Comparison of ENCODE assay signal across 1 cellular context in genomic region chr4:91325495-91325894, GRCh38.
TF ChIP-seq lines count a peak whose summit lies in the region.

No MANE protein-coding gene starts in this region.

TF ChIP-seq in HepG2, 621 proteins besides CTCF, POLR2A, EP300 and RAD21 (continued from another document):
- TF ChIP-seq, protein P1, sequence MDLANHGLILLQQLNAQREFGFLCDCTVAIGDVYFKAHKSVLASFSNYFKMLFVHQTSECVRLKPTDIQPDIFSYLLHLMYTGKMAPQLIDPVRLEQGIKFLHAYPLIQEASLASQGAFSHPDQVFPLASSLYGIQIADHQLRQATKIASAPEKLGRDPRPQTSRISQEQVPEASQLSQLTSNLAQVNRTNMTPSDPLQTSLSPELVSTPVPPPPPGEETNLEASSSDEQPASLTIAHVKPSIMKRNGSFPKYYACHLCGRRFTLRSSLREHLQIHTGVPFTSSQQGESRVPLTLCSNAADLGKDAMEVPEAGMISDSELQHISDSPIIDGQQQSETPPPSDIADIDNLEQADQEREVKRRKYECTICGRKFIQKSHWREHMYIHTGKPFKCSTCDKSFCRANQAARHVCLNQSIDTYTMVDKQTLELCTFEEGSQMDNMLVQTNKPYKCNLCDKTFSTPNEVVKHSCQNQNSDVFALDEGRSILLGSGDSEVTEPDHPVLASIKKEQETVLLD (CRISPR knock-in tag; IDR thresholded peaks at IDR 0.05; ENCODE audit: low read depth): no peak
- TF ChIP-seq, protein P2, sequence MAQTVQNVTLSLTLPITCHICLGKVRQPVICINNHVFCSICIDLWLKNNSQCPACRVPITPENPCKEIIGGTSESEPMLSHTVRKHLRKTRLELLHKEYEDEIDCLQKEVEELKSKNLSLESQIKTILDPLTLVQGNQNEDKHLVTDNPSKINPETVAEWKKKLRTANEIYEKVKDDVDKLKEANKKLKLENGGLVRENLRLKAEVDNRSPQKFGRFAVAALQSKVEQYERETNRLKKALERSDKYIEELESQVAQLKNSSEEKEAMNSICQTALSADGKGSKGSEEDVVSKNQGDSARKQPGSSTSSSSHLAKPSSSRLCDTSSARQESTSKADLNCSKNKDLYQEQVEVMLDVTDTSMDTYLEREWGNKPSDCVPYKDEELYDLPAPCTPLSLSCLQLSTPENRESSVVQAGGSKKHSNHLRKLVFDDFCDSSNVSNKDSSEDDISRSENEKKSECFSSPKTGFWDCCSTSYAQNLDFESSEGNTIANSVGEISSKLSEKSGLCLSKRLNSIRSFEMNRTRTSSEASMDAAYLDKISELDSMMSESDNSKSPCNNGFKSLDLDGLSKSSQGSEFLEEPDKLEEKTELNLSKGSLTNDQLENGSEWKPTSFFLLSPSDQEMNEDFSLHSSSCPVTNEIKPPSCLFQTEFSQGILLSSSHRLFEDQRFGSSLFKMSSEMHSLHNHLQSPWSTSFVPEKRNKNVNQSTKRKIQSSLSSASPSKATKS (CRISPR knock-in tag; IDR thresholded peaks at IDR 0.05): no peak
- TF ChIP-seq ZNF567 (CRISPR knock-in tag; IDR thresholded peaks at IDR 0.05; ENCODE audit: borderline replicate concordance) (no peak), ATAD3A (CRISPR knock-in tag; IDR thresholded peaks at IDR 0.05) (no peak), ZSCAN5A (CRISPR knock-in tag; IDR thresholded peaks at IDR 0.05; ENCODE audit: borderline replicate concordance) (no peak), AHR (CRISPR knock-in tag; IDR thresholded peaks at IDR 0.05) (no peak), JDP2 (CRISPR knock-in tag; IDR thresholded peaks at IDR 0.05; ENCODE audit: borderline replicate concordance) (no peak)
- TF ChIP-seq, protein P3, sequence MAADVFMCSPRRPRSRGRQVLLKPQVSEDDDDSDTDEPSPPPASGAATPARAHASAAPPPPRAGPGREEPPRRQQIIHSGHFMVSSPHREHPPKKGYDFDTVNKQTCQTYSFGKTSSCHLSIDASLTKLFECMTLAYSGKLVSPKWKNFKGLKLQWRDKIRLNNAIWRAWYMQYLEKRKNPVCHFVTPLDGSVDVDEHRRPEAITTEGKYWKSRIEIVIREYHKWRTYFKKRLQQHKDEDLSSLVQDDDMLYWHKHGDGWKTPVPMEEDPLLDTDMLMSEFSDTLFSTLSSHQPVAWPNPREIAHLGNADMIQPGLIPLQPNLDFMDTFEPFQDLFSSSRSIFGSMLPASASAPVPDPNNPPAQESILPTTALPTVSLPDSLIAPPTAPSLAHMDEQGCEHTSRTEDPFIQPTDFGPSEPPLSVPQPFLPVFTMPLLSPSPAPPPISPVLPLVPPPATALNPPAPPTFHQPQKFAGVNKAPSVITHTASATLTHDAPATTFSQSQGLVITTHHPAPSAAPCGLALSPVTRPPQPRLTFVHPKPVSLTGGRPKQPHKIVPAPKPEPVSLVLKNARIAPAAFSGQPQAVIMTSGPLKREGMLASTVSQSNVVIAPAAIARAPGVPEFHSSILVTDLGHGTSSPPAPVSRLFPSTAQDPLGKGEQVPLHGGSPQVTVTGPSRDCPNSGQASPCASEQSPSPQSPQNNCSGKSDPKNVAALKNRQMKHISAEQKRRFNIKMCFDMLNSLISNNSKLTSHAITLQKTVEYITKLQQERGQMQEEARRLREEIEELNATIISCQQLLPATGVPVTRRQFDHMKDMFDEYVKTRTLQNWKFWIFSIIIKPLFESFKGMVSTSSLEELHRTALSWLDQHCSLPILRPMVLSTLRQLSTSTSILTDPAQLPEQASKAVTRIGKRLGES (CRISPR knock-in tag; IDR thresholded peaks at IDR 0.05; ENCODE audit: borderline replicate concordance): no peak
